9 cellular contexts compared by ENCODE assay signal in the genomic region with DNA sequence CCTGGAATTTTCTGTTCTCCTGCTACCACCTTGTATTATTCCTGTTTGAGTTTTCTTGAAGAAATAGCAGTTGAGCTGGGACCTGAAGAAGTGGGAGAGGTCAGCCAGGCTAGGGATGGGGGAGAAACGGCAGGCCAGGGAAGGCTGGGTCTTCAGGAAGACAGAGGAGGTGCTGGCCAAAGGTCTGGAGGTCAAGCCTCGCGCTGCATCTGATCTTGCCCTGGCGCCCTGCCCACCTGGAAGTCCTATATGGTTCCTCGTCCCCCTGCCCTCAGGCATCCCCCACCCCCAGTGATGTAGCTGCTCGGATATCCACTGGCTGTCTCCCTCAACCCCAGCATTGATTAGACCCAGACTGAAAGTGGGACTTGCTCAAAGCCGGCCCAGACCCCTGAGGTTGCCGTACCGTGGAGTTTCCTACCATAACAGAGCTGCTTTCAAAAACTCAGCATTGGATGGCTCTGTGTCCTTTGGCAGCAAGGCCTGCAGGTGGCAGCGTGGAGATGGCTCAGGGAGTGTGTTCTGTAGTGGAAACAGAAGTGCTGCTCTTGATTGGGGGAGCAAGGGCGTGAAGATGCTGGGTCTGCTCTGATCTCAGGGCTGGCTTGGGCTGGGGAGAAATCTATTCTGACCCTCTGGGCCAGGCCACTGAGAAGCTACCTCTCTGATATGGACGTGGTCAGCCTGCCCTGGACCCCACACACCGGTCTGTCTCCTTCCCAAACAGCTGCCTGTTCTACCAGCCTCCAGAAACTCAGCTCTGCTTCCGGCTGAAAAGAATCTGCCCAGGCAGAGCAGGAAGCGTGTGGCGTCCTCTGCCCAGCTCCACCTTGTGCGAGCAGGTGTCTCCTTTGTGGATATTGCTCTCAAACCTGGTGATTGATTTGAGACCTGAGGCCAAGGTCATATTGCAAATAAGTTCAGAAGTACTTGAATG.
DNase-seq lines count a peak whose midpoint lies in the region; ATAC-seq and TF ChIP-seq lines count a peak whose summit lies in the region.
"Had no signal": no experiment of that assay in that cellular context is flagged by ENCODE, and none has a peak within 500 bp of the region (broad histone marks: within the 10 kb centered on the region; RNA-seq: fewer than 3 reads in every experiment).

No MANE protein-coding gene starts in this region.

- POLR2A ChIA-PET in activated CD8-positive, alpha-beta T cell treated with anti-CD3 and anti-CD28 coated beads for 36 hours (lab: Charles Lee), result no interaction called here
- POLR2A ChIA-PET in naive thymus-derived CD8-positive, alpha-beta T cell (lab: Charles Lee), result no interaction called here

- H3K4me3 ChIP-seq in esophagus muscularis mucosa, result no peak overlapping the region

- DNase-seq in activated CD4-positive, CD25-positive, alpha-beta regulatory T cell treated with anti-CD3 and anti-CD28 coated beads, Interleukin-2, amount 50 U/mL, for 72 hours, result no peak
- DNase-seq in NCI-H526 (lab: John Stamatoyannopoulos, UW), result peak; percentile 48 to 79
- DNase-seq in activated CD8-positive, alpha-beta T cell treated with anti-CD3 and anti-CD28 coated beads for 36 hours, result peak; percentile 66
- no peak for DNase-seq in esophagus muscularis mucosa (ENCODE audit: extremely low spot score)
- peak in 6 of 10 donors; percentile 1 to 33 (median 18) for DNase-seq in naive thymus-derived CD8-positive, alpha-beta T cell
- peak; percentile 70 for DNase-seq in ureter (ENCODE audit: low spot score)

- CTCF ChIA-PET in activated CD8-positive, alpha-beta T cell treated with anti-CD3 and anti-CD28 coated beads for 36 hours (lab: Charles Lee), result interaction anchor here (0.6 to 1.7 kb wide), 10 partner anchors 11 to 532 kb away, joined by 3 to 4 read pairs (median 3); no protein-coding TSS in a partner anchor

- no peaks in the 10 kb centered on the region for H3K9me3 Mint-ChIP-seq in activated CD8-positive, alpha-beta T cell treated with anti-CD3 and anti-CD28 coated beads for 36 hours
- H3K9me3 Mint-ChIP-seq in naive thymus-derived CD8-positive, alpha-beta T cell, result no peaks in the 10 kb centered on the region
- H3K9me3 Mint-ChIP-seq: CD8-positive, alpha-beta memory T cell had no signal

- peak; percentile 54 for TF ChIP-seq CTCF in activated CD8-positive, alpha-beta T cell treated with anti-CD3 and anti-CD28 coated beads for 36 hours (IDR thresholded peaks at IDR 0.05)
- TF ChIP-seq CTCF in esophagus muscularis mucosa (IDR thresholded peaks at IDR 0.05), result peak; percentile 40 to 51 (median 40)

- no peak overlapping the region for H3K27ac Mint-ChIP-seq in activated CD8-positive, alpha-beta T cell treated with anti-CD3 and anti-CD28 coated beads for 36 hours
- H3K27ac Mint-ChIP-seq in naive thymus-derived CD8-positive, alpha-beta T cell, result peak overlapping the region in 6 of 10 donors; percentile 7 to 59 (median 46)

- H3K36me3 Mint-ChIP-seq in activated CD8-positive, alpha-beta T cell treated with anti-CD3 and anti-CD28 coated beads for 36 hours (ENCODE audit: low read depth), result peaks cover 11% of the 10 kb centered on the region
- H3K36me3 Mint-ChIP-seq in naive thymus-derived CD8-positive, alpha-beta T cell, result peaks cover 0 to 38% (median 6%) of the 10 kb centered on the region in 3 donors

- WGBS in esophagus muscularis mucosa, result 53% methylated on average over 16 of the region's 17 CpGs

- no peak overlapping the region for H3K27ac ChIP-seq in esophagus muscularis mucosa (replicated peaks in 1 of 4)

- H3K4me1 ChIP-seq in esophagus muscularis mucosa, result peaks cover 14 to 44% (median 24%) of the 10 kb centered on the region in 4 donors

- intact Hi-C loops in activated CD8-positive, alpha-beta T cell treated with anti-CD3 and anti-CD28 coated beads for 36 hours (cut with micrococcal nuclease), result loop anchor here (5.0 kb wide), 1 partner anchor 179 kb away; no protein-coding TSS in a partner anchor
- intact Hi-C loops in esophagus muscularis mucosa (cut with DNase I), result no loop called here

- H3K27me3 ChIP-seq in esophagus muscularis mucosa, result no peaks in the 10 kb centered on the region

- no peak for TF ChIP-seq EP300 in esophagus muscularis mucosa (IDR thresholded peaks at IDR 0.05)

- no peak for TF ChIP-seq POLR2A in esophagus muscularis mucosa (IDR thresholded peaks at IDR 0.05; ENCODE audit: low read depth)

- no peaks in the 10 kb centered on the region for H3K27me3 Mint-ChIP-seq in activated CD8-positive, alpha-beta T cell treated with anti-CD3 and anti-CD28 coated beads for 36 hours
- no peaks in the 10 kb centered on the region for H3K27me3 Mint-ChIP-seq in naive thymus-derived CD8-positive, alpha-beta T cell
- H3K27me3 Mint-ChIP-seq: CD8-positive, alpha-beta memory T cell had no signal

- ATAC-seq in activated CD4-positive, CD25-positive, alpha-beta regulatory T cell treated with anti-CD3 and anti-CD28 coated beads, Interleukin-2, amount 50 U/mL, for 24 hours, result peak; percentile 53 to 59
- ATAC-seq in HG03432 (IDR thresholded peaks at IDR 0.05; ENCODE audit: unreplicated experiment), result peak; percentile 89
- peak; percentile 83 for ATAC-seq in activated CD8-positive, alpha-beta T cell treated with anti-CD3 and anti-CD28 coated beads for 36 hours
- peak; percentile 56 to 64 for ATAC-seq in naive thymus-derived CD8-positive, alpha-beta T cell

- H3K9me3 ChIP-seq in esophagus muscularis mucosa, result no peaks in the 10 kb centered on the region

- H3K36me3 ChIP-seq in esophagus muscularis mucosa, result peaks cover 0 to under 1% (median 0%) of the 10 kb centered on the region in 4 donors

- H3K4me1 Mint-ChIP-seq in activated CD8-positive, alpha-beta T cell treated with anti-CD3 and anti-CD28 coated beads for 36 hours (ENCODE audit: low read depth), result peaks cover 5% of the 10 kb centered on the region
- H3K4me1 Mint-ChIP-seq in naive thymus-derived CD8-positive, alpha-beta T cell, result peaks cover 11 to 27% (median 15%) of the 10 kb centered on the region in 4 donors

- no peak overlapping the region for H3K4me3 Mint-ChIP-seq in activated CD8-positive, alpha-beta T cell treated with anti-CD3 and anti-CD28 coated beads for 36 hours
- H3K4me3 Mint-ChIP-seq in naive thymus-derived CD8-positive, alpha-beta T cell, result no peak overlapping the region
- H3K4me3 Mint-ChIP-seq: CD8-positive, alpha-beta memory T cell had no signal

Comparison
In these comparisons a context has a peak if more than half of its experiments do, and no peak if none do; other contexts are left out.
1. DNase-seq: peak in NCI-H526 (2 of 2), activated CD8-positive, alpha-beta T cell treated with anti-CD3 and anti-CD28 coated beads for 36 hours (single experiment), naive thymus-derived CD8-positive, alpha-beta T cell (6 of 10) and ureter (single experiment); none in activated CD4-positive, CD25-positive, alpha-beta regulatory T cell treated with anti-CD3 and anti-CD28 coated beads, Interleukin-2, amount 50 U/mL, for 72 hours (single experiment) and esophagus muscularis mucosa (single experiment).
2. Peak in every context shown above with its lines, with median percentiles within 50 percentile points of each other: ATAC-seq.